Comparison of ENCODE assay signal across 13 cellular contexts in genomic region chr1:117710710-117711109, GRCh38.
A peak's percentile ranks its signal among the peaks of the same experiment; 100 is the strongest.
DNase-seq lines count a peak whose midpoint lies in the region; ATAC-seq, FAIRE-seq and TF ChIP-seq lines count a peak whose summit lies in the region.
"Had no signal": no experiment of that assay in that cellular context is flagged by ENCODE, and none has a peak within 500 bp of the region (broad histone marks: within the 10 kb centered on the region; RNA-seq: fewer than 3 reads in every experiment).

No MANE protein-coding gene starts in this region.

- CTCF ChIA-PET in IMR-90 (lab: Yijun Ruan, JAX), result interaction anchor here (0.5 to 1.1 kb wide), 2 partner anchors 61 to 118 kb away, joined by 3 read pairs; no protein-coding TSS in a partner anchor

- intact Hi-C loops in IMR-90 (cut with micrococcal nuclease), result no loop called here
- intact Hi-C loops in kidney (cut with DNase I), result no loop called here

- BruUV-seq in IMR-90 (replicated peaks; lab: Mats Ljungman, UMichigan), result no TSS peak

- no peak overlapping the region for H2AK5ac ChIP-seq in IMR-90 (ENCODE audit: low read depth, low read length)

- H3K4me1 Mint-ChIP-seq in activated naive CD8-positive, alpha-beta T cell treated with anti-CD3 and anti-CD28 coated beads for 36 hours, result no peaks in the 10 kb centered on the region
- H3K4me1 Mint-ChIP-seq: naive thymus-derived CD4-positive, alpha-beta T cell had no signal

- H3K18ac ChIP-seq in IMR-90 (ENCODE audit: low read depth, low read length), result no peak overlapping the region

- no peaks in the 10 kb centered on the region for H3K4me1 ChIP-seq in IMR-90 (ENCODE audit: control insufficient read depth, insufficient read depth, low read length)
- no peaks in the 10 kb centered on the region for H3K4me1 ChIP-seq in kidney (ENCODE audit: control insufficient read depth in 1 of 2, insufficient read depth in 1 of 2, low read depth in 1 of 2, low read length in 2 of 2)

- dilution Hi-C loops in IMR-90 (cut with HindIII; ENCODE audit: low sequenced_read_pairs, unreplicated experiment), result no loop called here

- no peak overlapping the region for H3K4me3 Mint-ChIP-seq in activated naive CD8-positive, alpha-beta T cell treated with anti-CD3 and anti-CD28 coated beads for 36 hours
- H3K4me3 Mint-ChIP-seq: activated T-cell treated with anti-CD3 and anti-CD28 coated beads, Interleukin-2, amount 50 U/mL, for 24 hours; naive thymus-derived CD4-positive, alpha-beta T cell had no signal

- H4K8ac ChIP-seq in IMR-90 (ENCODE audit: low read depth in 2 of 2, low read length in 2 of 2), result no peak overlapping the region; a peak in 1 of 4 replicates

- DNase-seq in ELR (ENCODE audit: low read depth) (peak; percentile 46), IMR-90 (no peak), kidney (no peak), NOMO-1 treated with DMSO at 0.1 percent for 48 hours (lab: John Stamatoyannopoulos, UW; ENCODE audit: unreplicated experiment) (no peak), A172 (ENCODE audit: low spot score) (no peak)
- peak; percentile 7 for DNase-seq in activated naive CD8-positive, alpha-beta T cell treated with anti-CD3 and anti-CD28 coated beads for 36 hours
- DNase-seq in activated CD8-positive, alpha-beta memory T cell treated with anti-CD3 and anti-CD28 coated beads, Interleukin-2, amount 50 U/mL, for 48 hours, result no peak
- DNase-seq: activated T-cell treated with anti-CD3 and anti-CD28 coated beads, Interleukin-2, amount 50 U/mL, for 24 hours; naive thymus-derived CD4-positive, alpha-beta T cell; NCI-H226; stimulated activated CD4-positive, alpha-beta T cell treated with anti-CD3 and anti-CD28 coated beads, Interleukin-15, amount 100 ng/mL, for 24 hours; T-helper 2 cell had no signal

- H4K91ac ChIP-seq in IMR-90 (ENCODE audit: insufficient read depth, low read depth, low read length), result no peak overlapping the region

- H3K9me1 ChIP-seq in IMR-90 (ENCODE audit: insufficient read depth, low read length), result no peaks in the 10 kb centered on the region

- POLR2A ChIA-PET in IMR-90 (lab: Charles Lee; ENCODE audit: unreplicated experiment), result no interaction called here

- no peaks in the 10 kb centered on the region for H3K9me3 ChIP-seq in IMR-90 (ENCODE audit: control insufficient read depth, insufficient read depth, low read length)
- no peaks in the 10 kb centered on the region for H3K9me3 ChIP-seq in kidney (ENCODE audit: control insufficient read depth in 1 of 2, low read length in 2 of 2)

- H2BK120ac ChIP-seq in IMR-90 (ENCODE audit: low read depth, low read length), result peak overlapping the region; percentile 36; the same call in 1 of the 2 replicates

- H3K9ac ChIP-seq in IMR-90 (ENCODE audit: low read depth, low read length) (no peak overlapping the region), kidney (ENCODE audit: low read length in 2 of 2) (no peak overlapping the region)

- no peak overlapping the region for H2BK5ac ChIP-seq in IMR-90 (ENCODE audit: low read depth, low read length, poor library complexity, severe bottlenecking)

- no peaks in the 10 kb centered on the region for H3K79me1 ChIP-seq in IMR-90 (ENCODE audit: low read depth in 1 of 2, low read length in 2 of 2)

- peak; percentile 37 for TF ChIP-seq CTCF in IMR-90 (conservative IDR thresholded peaks at IDR 0.05; ENCODE audit: low read depth, low read length)
- peak; percentile 2 for TF ChIP-seq CTCF in kidney (IDR thresholded peaks at IDR 0.05; ENCODE audit: borderline replicate concordance, extremely low read depth, insufficient read depth)

- no peaks in the 10 kb centered on the region for H4K20me1 ChIP-seq in IMR-90 (ENCODE audit: insufficient read depth, low read length)

- TF ChIP-seq POLR2A in IMR-90 (IDR thresholded peaks at IDR 0.05; ENCODE audit: low read depth, low read length), result no peak

- H3K27ac ChIP-seq in IMR-90 (ENCODE audit: insufficient read depth, low read length), result no peak overlapping the region
- no peak overlapping the region for H3K27ac ChIP-seq in kidney (ENCODE audit: low read depth in 2 of 2, low read length in 2 of 2)

- peak overlapping the region; percentile 6 for H2AK9ac ChIP-seq in IMR-90 (replicated peaks; ENCODE audit: low read depth, low read length, poor library complexity)

- no peaks in the 10 kb centered on the region for H3K36me3 ChIP-seq in IMR-90 (ENCODE audit: control insufficient read depth, insufficient read depth, low read length)
- no peaks in the 10 kb centered on the region for H3K36me3 ChIP-seq in kidney (ENCODE audit: control insufficient read depth in 1 of 2, insufficient read depth in 2 of 2, low read length in 2 of 2)

- H3K4ac ChIP-seq in IMR-90 (ENCODE audit: low read depth, low read length), result no peak overlapping the region; the same call in 1 of the 2 replicates

- H3K14ac ChIP-seq in IMR-90 (replicated peaks; ENCODE audit: low read depth, low read length), result no peak overlapping the region

- H3K27me3 ChIP-seq in IMR-90 (ENCODE audit: control insufficient read depth, insufficient read depth, low read length), result no peaks in the 10 kb centered on the region

- H3K4me3 ChIP-seq in IMR-90 (ENCODE audit: insufficient read depth, low read depth, low read length) (no peak overlapping the region), kidney (ENCODE audit: low read length in 2 of 2) (no peak overlapping the region)

- 87% methylated on average over 5 of the region's 8 CpGs; no CpG with 5 or more reads in 1 of the 2 experiments for WGBS in IMR-90 (ENCODE audit: extremely low coverage in 2 of 2, insufficient read length in 1 of 2), 2 experiments

- H3K23ac ChIP-seq in IMR-90 (ENCODE audit: low read depth, low read length), result no peak overlapping the region

- H3K9me3 Mint-ChIP-seq in activated naive CD8-positive, alpha-beta T cell treated with anti-CD3 and anti-CD28 coated beads for 36 hours, result no peaks in the 10 kb centered on the region
- H3K9me3 Mint-ChIP-seq: activated T-cell treated with anti-CD3 and anti-CD28 coated beads, Interleukin-2, amount 50 U/mL, for 24 hours had no signal

- 0 out of 2 replicates have a peak overlapping the region, but pooled peaks have one; percentile 13 for H2BK20ac ChIP-seq in IMR-90 (ENCODE audit: low read depth, low read length)

- no peak overlapping the region for H3K56ac ChIP-seq in IMR-90 (ENCODE audit: extremely low read depth, insufficient read depth, low read length)

- FAIRE-seq in kidney (lab: Jason Lieb, UNC), result no peak

- no peak overlapping the region for H3K4me2 ChIP-seq in IMR-90 (ENCODE audit: low read depth, low read length)

- H4K5ac ChIP-seq in IMR-90 (ENCODE audit: low read depth, low read length), result no peak overlapping the region

- peak; percentile 49 for TF ChIP-seq RAD21 in IMR-90 (IDR thresholded peaks at IDR 0.05; ENCODE audit: low read length)

- peaks cover 9% of the 10 kb centered on the region for H3K27me3 Mint-ChIP-seq in activated naive CD8-positive, alpha-beta T cell treated with anti-CD3 and anti-CD28 coated beads for 36 hours

- no peak for ATAC-seq in IMR-90 (ENCODE audit: low read depth)
- no peak for ATAC-seq in HG03045 (IDR thresholded peaks at IDR 0.05; ENCODE audit: unreplicated experiment)
- ATAC-seq: naive thymus-derived CD4-positive, alpha-beta T cell had no signal

- H2AFZ ChIP-seq in IMR-90 (replicated peaks; ENCODE audit: low read length, poor library complexity), result no peak overlapping the region

- in situ Hi-C loops in IMR-90 (cut with MboI; ENCODE audit: low sequenced_read_pairs), result no loop called here

- no peak overlapping the region for H3K27ac Mint-ChIP-seq in activated naive CD8-positive, alpha-beta T cell treated with anti-CD3 and anti-CD28 coated beads for 36 hours
- H3K27ac Mint-ChIP-seq: activated T-cell treated with anti-CD3 and anti-CD28 coated beads, Interleukin-2, amount 50 U/mL, for 24 hours had no signal

- no peaks in the 10 kb centered on the region for H3K36me3 Mint-ChIP-seq in activated naive CD8-positive, alpha-beta T cell treated with anti-CD3 and anti-CD28 coated beads for 36 hours

- no peak overlapping the region for H2BK15ac ChIP-seq in IMR-90 (ENCODE audit: low read depth, low read length)

TF ChIP-seq in IMR-90, 13 proteins besides CTCF, POLR2A, EP300 and RAD21:
- TF ChIP-seq CHD1 (IDR thresholded peaks at IDR 0.05; ENCODE audit: low read depth, low read length), result no peak
- TF ChIP-seq SMC3 (IDR thresholded peaks at IDR 0.05; ENCODE audit: low read depth, low read length), result peak; percentile 35; the same call in 1 of the 2 replicates

Comparison
In these comparisons a context has a peak if more than half of its experiments do, and no peak if none do; other contexts are left out.
1. DNase-seq: peak in ELR (single experiment) and activated naive CD8-positive, alpha-beta T cell treated with anti-CD3 and anti-CD28 coated beads for 36 hours (single experiment); none in IMR-90 (single experiment), kidney (single experiment), NOMO-1 treated with DMSO at 0.1 percent for 48 hours (single experiment), activated CD8-positive, alpha-beta memory T cell treated with anti-CD3 and anti-CD28 coated beads, Interleukin-2, amount 50 U/mL, for 48 hours (single experiment) and A172 (single experiment).